14 cellular contexts compared by ENCODE assay signal in the genomic region with DNA sequence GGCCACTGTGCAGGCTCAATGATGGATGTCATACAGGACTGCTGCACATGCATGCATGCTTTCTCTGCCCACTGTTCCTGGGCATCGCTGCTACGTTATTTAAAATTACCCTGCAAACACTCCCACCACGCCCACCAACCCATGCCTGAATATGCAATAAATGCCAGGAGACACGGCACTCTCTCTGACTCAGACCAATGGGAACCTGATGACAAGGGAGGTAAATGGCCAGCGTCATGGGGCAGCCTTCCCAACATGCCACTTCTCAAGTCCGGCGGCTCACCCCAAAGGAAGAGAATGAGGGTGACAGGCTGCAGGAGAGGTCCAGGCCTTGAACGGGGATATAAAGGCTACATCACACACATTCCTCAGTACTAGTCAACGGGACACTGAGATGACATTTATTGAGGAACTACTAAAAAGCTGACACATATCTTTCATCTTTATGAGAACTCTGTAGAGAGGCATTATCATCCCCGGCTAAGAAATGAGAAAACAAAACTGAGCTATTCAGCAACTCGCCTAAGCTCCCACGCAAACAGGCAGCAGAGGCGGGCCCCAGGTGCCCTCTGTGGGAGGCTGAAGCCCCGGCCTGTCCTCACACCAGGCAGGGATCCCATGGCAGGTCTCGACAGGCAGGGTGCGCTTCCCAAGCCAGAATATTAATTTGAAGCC.
DNase-seq lines count a peak whose midpoint lies in the region; ATAC-seq and TF ChIP-seq lines count a peak whose summit lies in the region.
"Had no signal": no experiment of that assay in that cellular context is flagged by ENCODE, and none has a peak within 500 bp of the region (broad histone marks: within the 10 kb centered on the region; RNA-seq: fewer than 3 reads in every experiment).

No MANE protein-coding gene starts in this region.

- H3K4me3 Mint-ChIP-seq in CD4-positive, alpha-beta memory T cell = peak overlapping the region in 5 of 8 donors; percentile 14 to 58 (median 45)
- H3K4me3 Mint-ChIP-seq in dendritic cell treated with granulocyte-macrophage colony-stimulating factor and Interleukin-4, amounts not matched to agents 40 ng/mL and 50 ng/mL, for 4 days = peak overlapping the region; percentile 27
- H3K4me3 Mint-ChIP-seq: activated naive CD4-positive, alpha-beta T cell treated with anti-CD3 and anti-CD28 coated beads, Interleukin-2, amount 10 ng/mL, durations not matched to agents 7 days and 5 days; natural killer cell had no signal

- H3K9me2 ChIP-seq in HCT116 (ENCODE audit: insufficient read depth) = no peaks in the 10 kb centered on the region

- no peak for DNase-seq in CD4-positive, alpha-beta memory T cell
- DNase-seq in HCT116 (ENCODE audit: low read depth, low spot score) (no peak), sigmoid colon (peak; percentile 59), upper lobe of right lung (no peak), NCI-H526 (lab: John Stamatoyannopoulos, UW) (no peak)
- DNase-seq: activated naive CD4-positive, alpha-beta T cell treated with anti-CD3 and anti-CD28 coated beads, Interleukin-2, amount 10 ng/mL, durations not matched to agents 7 days and 5 days; DMS53; lower lobe of right lung; natural killer cell; tibial artery had no signal

- CTCF ChIA-PET in CD4-positive, alpha-beta memory T cell (lab: Charles Lee; ENCODE audit: partially characterized antibody) = interaction anchor here (1.1 kb wide), 1 partner anchor 33 kb away, joined by 4 read pairs; no protein-coding TSS in a partner anchor
- CTCF ChIA-PET in HCT116 (lab: Charles Lee) = no interaction called here

- no peaks in the 10 kb centered on the region for H3K27me3 ChIP-seq in CD4-positive, alpha-beta memory T cell (ENCODE audit: insufficient read depth, low read length)
- H3K27me3 ChIP-seq in HCT116 (ENCODE audit: insufficient read depth, low read length) = no peaks in the 10 kb centered on the region
- H3K27me3 ChIP-seq in sigmoid colon = no peaks in the 10 kb centered on the region
- no peaks in the 10 kb centered on the region for H3K27me3 ChIP-seq in upper lobe of right lung
- H3K27me3 ChIP-seq: right atrium auricular region, tibial artery had no signal

- H3K4me1 Mint-ChIP-seq in CD4-positive, alpha-beta memory T cell = peaks cover 32 to 82% (median 47%) of the 10 kb centered on the region in 4 donors
- peaks cover 91% of the 10 kb centered on the region for H3K4me1 Mint-ChIP-seq in dendritic cell treated with granulocyte-macrophage colony-stimulating factor and Interleukin-4, amounts not matched to agents 40 ng/mL and 50 ng/mL, for 4 days (ENCODE audit: low read depth)

- no peak overlapping the region for H3K9ac ChIP-seq in HCT116 (ENCODE audit: low read length)

- no peak overlapping the region for H3K4me2 ChIP-seq in HCT116 (ENCODE audit: low read length)

- RAD21 ChIA-PET in HCT116 (lab: Charles Lee; ENCODE audit: low non-redundant PET in 1 of 2, low total read pairs in 2 of 2, uncharacterized antibody in 2 of 2, unreplicated experiment in 2 of 2) = no interaction called here

- no peaks in the 10 kb centered on the region for H4K20me1 ChIP-seq in HCT116 (ENCODE audit: insufficient read depth)

- intact Hi-C loops in CD4-positive, alpha-beta memory T cell (cut with micrococcal nuclease) = no loop called here
- intact Hi-C loops in HCT116 (cut with micrococcal nuclease) = no loop called here
- intact Hi-C loops in dendritic cell treated with granulocyte-macrophage colony-stimulating factor and Interleukin-4, amounts not matched to agents 40 ng/mL and 50 ng/mL, for 4 days (cut with micrococcal nuclease) = loop anchor here (5.0 kb wide), 1 partner anchor 33 kb away; no protein-coding TSS in a partner anchor
- intact Hi-C loops in sigmoid colon (cut with DNase I) = no loop called here
- intact Hi-C loops in upper lobe of right lung (cut with DNase I) = no loop called here

- H3K27ac Mint-ChIP-seq in CD4-positive, alpha-beta memory T cell = peak overlapping the region; percentile 70 to 87 (median 79)
- peak overlapping the region; percentile 85 for H3K27ac Mint-ChIP-seq in dendritic cell treated with granulocyte-macrophage colony-stimulating factor and Interleukin-4, amounts not matched to agents 40 ng/mL and 50 ng/mL, for 4 days
- H3K27ac Mint-ChIP-seq: activated naive CD4-positive, alpha-beta T cell treated with anti-CD3 and anti-CD28 coated beads, Interleukin-2, amount 10 ng/mL, durations not matched to agents 7 days and 5 days; natural killer cell had no signal

- peaks cover 57% of the 10 kb centered on the region for H3K4me1 ChIP-seq in CD4-positive, alpha-beta memory T cell (ENCODE audit: insufficient read depth, low read length)
- peaks cover 2 to 13% of the 10 kb centered on the region in 2 experiments; a peak in 2 of 4 replicates for H3K4me1 ChIP-seq in HCT116 (ENCODE audit: control insufficient read depth in 1 of 2, insufficient read depth in 2 of 2, low read length in 2 of 2)
- peaks cover 0 to 86% (median 55%) of the 10 kb centered on the region in 4 donors for H3K4me1 ChIP-seq in sigmoid colon
- H3K4me1 ChIP-seq in upper lobe of right lung = peaks cover 28% of the 10 kb centered on the region
- H3K4me1 ChIP-seq: tibial artery had no signal

- H3K36me3 ChIP-seq in CD4-positive, alpha-beta memory T cell (ENCODE audit: insufficient read depth, low read length) = no peaks in the 10 kb centered on the region
- H3K36me3 ChIP-seq in HCT116 (ENCODE audit: control insufficient read depth in 1 of 2, insufficient read depth in 2 of 2, low read length in 2 of 2) (no peaks in the 10 kb centered on the region), sigmoid colon (peaks cover 0 to 19% (median 3%) of the 10 kb centered on the region in 4 donors), upper lobe of right lung (no peaks in the 10 kb centered on the region)
- H3K36me3 ChIP-seq: lower lobe of right lung, right atrium auricular region, tibial artery had no signal

- TF ChIP-seq POLR2A in HCT116 (IDR thresholded peaks at IDR 0.05; ENCODE audit: borderline replicate concordance, extremely low read depth, insufficient read depth, insufficient read length) (no peak), sigmoid colon (IDR thresholded peaks at IDR 0.05) (no peak)

- H3K9me3 Mint-ChIP-seq in CD4-positive, alpha-beta memory T cell = no peaks in the 10 kb centered on the region
- no peaks in the 10 kb centered on the region for H3K9me3 Mint-ChIP-seq in dendritic cell treated with granulocyte-macrophage colony-stimulating factor and Interleukin-4, amounts not matched to agents 40 ng/mL and 50 ng/mL, for 4 days
- H3K9me3 Mint-ChIP-seq: activated naive CD4-positive, alpha-beta T cell treated with anti-CD3 and anti-CD28 coated beads, Interleukin-2, amount 10 ng/mL, durations not matched to agents 7 days and 5 days; natural killer cell had no signal

- no peaks in the 10 kb centered on the region for H3K9me3 ChIP-seq in CD4-positive, alpha-beta memory T cell (ENCODE audit: control insufficient read depth in 1 of 2, low read length in 2 of 2)
- H3K9me3 ChIP-seq in HCT116 (ENCODE audit: control insufficient read depth in 1 of 2, insufficient read depth in 1 of 2, low read depth in 1 of 2, low read length in 2 of 2) (no peaks in the 10 kb centered on the region), sigmoid colon (no peaks in the 10 kb centered on the region), upper lobe of right lung (no peaks in the 10 kb centered on the region)
- H3K9me3 ChIP-seq: lower lobe of right lung, right atrium auricular region, tibial artery had no signal

- WGBS in sigmoid colon, 2 donors = 83 to 85% methylated on average over 16 of the region's 16 CpGs

- H3K36me3 Mint-ChIP-seq in CD4-positive, alpha-beta memory T cell = peaks cover 10 to 16% of the 10 kb centered on the region in 2 donors
- peaks cover 17% of the 10 kb centered on the region for H3K36me3 Mint-ChIP-seq in dendritic cell treated with granulocyte-macrophage colony-stimulating factor and Interleukin-4, amounts not matched to agents 40 ng/mL and 50 ng/mL, for 4 days (ENCODE audit: low read depth)
- H3K36me3 Mint-ChIP-seq: natural killer cell had no signal

- H3K27me3 Mint-ChIP-seq in CD4-positive, alpha-beta memory T cell = no peaks in the 10 kb centered on the region
- no peaks in the 10 kb centered on the region for H3K27me3 Mint-ChIP-seq in dendritic cell treated with granulocyte-macrophage colony-stimulating factor and Interleukin-4, amounts not matched to agents 40 ng/mL and 50 ng/mL, for 4 days
- H3K27me3 Mint-ChIP-seq: activated naive CD4-positive, alpha-beta T cell treated with anti-CD3 and anti-CD28 coated beads, Interleukin-2, amount 10 ng/mL, durations not matched to agents 7 days and 5 days had no signal

- BruUV-seq in HCT116 (replicated peaks; lab: Mats Ljungman, UMichigan) = TSS peak; percentile 27

- TF ChIP-seq CTCF in HCT116 (IDR thresholded peaks at IDR 0.05 in 2 of 3, conservative IDR thresholded peaks at IDR 0.05 in 1 of 3; ENCODE audit: borderline replicate concordance in 1 of 3, insufficient read depth in 1 of 3, low read depth in 2 of 3, low read length in 2 of 3) = no peak
- no peak for TF ChIP-seq CTCF in sigmoid colon (IDR thresholded peaks at IDR 0.05)
- TF ChIP-seq CTCF in upper lobe of right lung (IDR thresholded peaks at IDR 0.05) = no peak

- no peak for TF ChIP-seq EP300 in sigmoid colon (IDR thresholded peaks at IDR 0.05)

- POLR2A ChIA-PET in CD4-positive, alpha-beta memory T cell (lab: Charles Lee; ENCODE audit: partially characterized antibody) = interaction anchor here (0.6 to 1.5 kb wide), 2 partner anchors 34 to 165 kb away, joined by 3 read pairs; no protein-coding TSS in a partner anchor
- POLR2A ChIA-PET in HCT116 (lab: Charles Lee) = no interaction called here

- no peak overlapping the region for H3K27ac ChIP-seq in CD4-positive, alpha-beta memory T cell (ENCODE audit: low read depth, low read length)
- H3K27ac ChIP-seq in HCT116 (ENCODE audit: low read depth, low read length) = no peak overlapping the region
- H3K27ac ChIP-seq in sigmoid colon = peak overlapping the region in 2 of 4 donors; percentile 2 to 33
- H3K27ac ChIP-seq in upper lobe of right lung = no peak overlapping the region
- H3K27ac ChIP-seq: lower lobe of right lung, RWPE1, tibial artery had no signal

- H3K4me3 ChIP-seq in CD4-positive, alpha-beta memory T cell (ENCODE audit: low read length in 2 of 2) = no peak overlapping the region
- no peak overlapping the region for H3K4me3 ChIP-seq in HCT116 (replicated peaks in 1 of 2; ENCODE audit: low read depth in 1 of 2, low read length in 2 of 2)
- no peak overlapping the region for H3K4me3 ChIP-seq in sigmoid colon
- H3K4me3 ChIP-seq in upper lobe of right lung = no peak overlapping the region
- H3K4me3 ChIP-seq: lower lobe of right lung, right atrium auricular region, tibial artery had no signal

- peaks cover 3% of the 10 kb centered on the region; the same call in 1 of the 2 replicates for H3K79me2 ChIP-seq in HCT116 (ENCODE audit: insufficient read depth, low read length)

- TF ChIP-seq RAD21 in HCT116 (IDR thresholded peaks at IDR 0.05; ENCODE audit: low read depth) = no peak

- ATAC-seq in HCT116 (no peak), GM18909 (IDR thresholded peaks at IDR 0.05; ENCODE audit: poor library complexity, unreplicated experiment) (no peak), upper lobe of right lung (no peak)
- ATAC-seq: lower lobe of right lung, natural killer cell had no signal

- no peak overlapping the region for H2AFZ ChIP-seq in HCT116 (ENCODE audit: low read depth, low read length, poor library complexity, severe bottlenecking)

TF ChIP-seq in HCT116, 20 proteins besides CTCF, POLR2A, EP300 and RAD21:
- TF ChIP-seq ZNF274 (IDR thresholded peaks at IDR 0.05; ENCODE audit: low read depth, low read length) (no peak), JUND (IDR thresholded peaks at IDR 0.05) (no peak)
TF ChIP-seq in HCT116: peak in this region for 0.
